In the genomic region with DNA sequence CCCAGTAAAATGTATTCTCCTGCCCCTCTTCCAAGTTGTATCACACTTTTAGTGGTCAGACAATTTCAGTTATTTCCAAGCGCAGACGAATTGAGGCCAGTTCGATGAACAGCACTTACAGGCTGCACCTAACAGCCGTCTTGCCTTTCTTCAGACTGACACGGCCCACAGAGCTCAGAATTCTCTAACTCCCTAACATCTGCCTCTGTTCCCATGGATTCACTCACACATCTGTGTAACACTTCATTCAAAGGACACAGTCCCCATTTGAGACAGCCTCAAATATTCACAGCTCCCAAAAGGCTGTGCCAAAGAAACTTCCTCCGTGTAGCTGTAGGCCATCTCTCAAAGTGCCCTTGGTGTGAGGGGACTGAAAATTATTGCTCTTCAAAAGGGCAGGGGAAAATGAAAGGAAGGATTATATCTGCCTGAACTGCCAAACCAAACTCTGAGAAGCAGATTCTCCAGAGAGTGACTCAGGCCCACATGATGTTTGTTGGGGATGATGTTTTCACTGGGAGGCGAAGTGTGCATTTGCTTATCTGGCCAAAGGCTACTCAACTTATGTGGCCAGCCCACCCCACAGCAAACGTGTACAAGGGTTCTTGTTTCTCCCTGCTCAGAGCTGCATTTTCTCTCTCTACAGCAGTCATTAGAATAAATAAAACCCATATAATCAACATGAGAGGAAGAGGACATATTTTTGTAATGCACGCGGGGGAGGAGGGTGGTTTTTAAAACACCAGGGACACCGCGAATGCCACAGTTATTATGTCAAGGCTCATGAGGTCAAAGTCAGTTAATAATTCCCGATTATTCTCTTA, we compare ENCODE assay signal across 9 cellular contexts.
DNase-seq lines count a peak whose midpoint lies in the region; ATAC-seq and TF ChIP-seq lines count a peak whose summit lies in the region.
"Had no signal": no experiment of that assay in that cellular context is flagged by ENCODE, and none has a peak within 500 bp of the region (broad histone marks: within the 10 kb centered on the region; RNA-seq: fewer than 3 reads in every experiment).

No MANE protein-coding gene starts in this region.

- H3K27me3 ChIP-seq in parathyroid adenoma (ENCODE audit: control insufficient read depth, insufficient read depth, low read length) = peaks cover 4% of the 10 kb centered on the region

- no peaks in the 10 kb centered on the region for H3K36me3 ChIP-seq in parathyroid adenoma (ENCODE audit: control insufficient read depth, insufficient read depth, low read length)

- peak overlapping the region; percentile 81 for H3K27ac ChIP-seq in parathyroid adenoma

- no peaks in the 10 kb centered on the region for H3K9me3 ChIP-seq in parathyroid adenoma (ENCODE audit: control insufficient read depth, low read length)

- no peak overlapping the region for H3K4me2 ChIP-seq in parathyroid adenoma (ENCODE audit: low read length)

- peak overlapping the region; percentile 51 for H2AFZ ChIP-seq in parathyroid adenoma

- no peak overlapping the region for H3K9ac ChIP-seq in parathyroid adenoma

- DNase-seq in AG20443 (ENCODE audit: low spot score) (peak; percentile 72), SW480 (ENCODE audit: low spot score) (peak; percentile 86), foreskin melanocyte (peak; percentile 99), 8988T (no peak)
- DNase-seq in activated CD8-positive, alpha-beta memory T cell treated with anti-CD3 and anti-CD28 coated beads, Interleukin-2, amount 50 U/mL, for 48 hours = no peak
- DNase-seq: cortex of kidney had no signal

- TF ChIP-seq CTCF in parathyroid adenoma (IDR thresholded peaks at IDR 0.05) = no peak

- no peak for ATAC-seq in HG02852 (IDR thresholded peaks at IDR 0.05; ENCODE audit: unreplicated experiment)
- no peak for ATAC-seq in GM19397 (IDR thresholded peaks at IDR 0.05; ENCODE audit: unreplicated experiment)

- H3K4me3 ChIP-seq in parathyroid adenoma (ENCODE audit: low read depth, low read length) = no peak overlapping the region

- peaks cover 36% of the 10 kb centered on the region for H3K4me1 ChIP-seq in parathyroid adenoma

- H3K79me2 ChIP-seq in parathyroid adenoma = no peaks in the 10 kb centered on the region

Comparison
In these comparisons a context has a peak if more than half of its experiments do, and no peak if none do; other contexts are left out.
1. DNase-seq: peak in AG20443 (single experiment), SW480 (single experiment) and foreskin melanocyte (single experiment); none in 8988T (single experiment) and activated CD8-positive, alpha-beta memory T cell treated with anti-CD3 and anti-CD28 coated beads, Interleukin-2, amount 50 U/mL, for 48 hours (single experiment).